Comparison of ENCODE assay signal across 9 cellular contexts in genomic region chr14:70257526-70257925, GRCh38.
DNase-seq lines count a peak whose midpoint lies in the region; ATAC-seq and TF ChIP-seq lines count a peak whose summit lies in the region.
"Had no signal": no experiment of that assay in that cellular context is flagged by ENCODE, and none has a peak within 500 bp of the region (broad histone marks: within the 10 kb centered on the region; RNA-seq: fewer than 3 reads in every experiment).

No MANE protein-coding gene starts in this region.

- H3K9me3 Mint-ChIP-seq in memory B cell: peaks cover 3% of the 10 kb centered on the region

- ATAC-seq in HCT116: peak; percentile 93
- peak; percentile 32 for ATAC-seq in memory B cell (ENCODE audit: low read depth)
- no peak for ATAC-seq in HG02571 (IDR thresholded peaks at IDR 0.05; ENCODE audit: unreplicated experiment)

- BruUV-seq in HCT116 (replicated peaks; lab: Mats Ljungman, UMichigan): no TSS peak

- CTCF ChIA-PET in HCT116 (lab: Charles Lee): interaction anchor here (1.0 to 1.2 kb wide), 2 partner anchors 35 to 170 kb away, joined by 3 read pairs; no protein-coding TSS in a partner anchor

- peak; percentile 37 to 85 (median 83); a peak in 5 of 6 replicates for TF ChIP-seq CTCF in HCT116 (IDR thresholded peaks at IDR 0.05 in 2 of 3, conservative IDR thresholded peaks at IDR 0.05 in 1 of 3; ENCODE audit: borderline replicate concordance in 1 of 3, insufficient read depth in 1 of 3, low read depth in 2 of 3, low read length in 2 of 3)

- H3K4me1 ChIP-seq in HCT116 (ENCODE audit: control insufficient read depth in 1 of 2, insufficient read depth in 2 of 2, low read length in 2 of 2): peaks cover 0 to 4% of the 10 kb centered on the region in 2 experiments; a peak in 1 of 4 replicates

- H3K4me3 ChIP-seq in HCT116 (replicated peaks in 1 of 2; ENCODE audit: low read depth in 1 of 2, low read length in 2 of 2): no peak overlapping the region
- no peak overlapping the region for H3K4me3 ChIP-seq in MG63

- no peak overlapping the region for H3K27ac ChIP-seq in HCT116 (ENCODE audit: low read depth, low read length)

- no peaks in the 10 kb centered on the region for H3K79me2 ChIP-seq in HCT116 (ENCODE audit: insufficient read depth, low read length)

- TF ChIP-seq RAD21 in HCT116 (IDR thresholded peaks at IDR 0.05; ENCODE audit: low read depth): peak; percentile 55

- H3K9me2 ChIP-seq in HCT116 (ENCODE audit: insufficient read depth): no peaks in the 10 kb centered on the region

- intact Hi-C loops in HCT116 (cut with micrococcal nuclease): loop anchor here (1.0 to 2.0 kb wide), 2 partner anchors 171 to 211 kb away; no protein-coding TSS in a partner anchor

- no peaks in the 10 kb centered on the region for H3K36me3 Mint-ChIP-seq in memory B cell

- no peak overlapping the region for H3K4me3 Mint-ChIP-seq in memory B cell

- no peak overlapping the region for H3K4me2 ChIP-seq in HCT116 (ENCODE audit: low read length)

- RAD21 ChIA-PET in HCT116 (lab: Charles Lee; ENCODE audit: low non-redundant PET in 1 of 2, low total read pairs in 2 of 2, uncharacterized antibody in 2 of 2, unreplicated experiment in 2 of 2): no interaction called here

- H2AFZ ChIP-seq in HCT116 (ENCODE audit: low read depth, low read length, poor library complexity, severe bottlenecking): peak overlapping the region; percentile 68

- in situ Hi-C loops in SK-MEL-5 (cut with HindIII; ENCODE audit: low pct_unique_long_range_greater_than_20kb, low sequenced_read_pairs): no loop called here

- no peaks in the 10 kb centered on the region for H3K27me3 ChIP-seq in HCT116 (ENCODE audit: insufficient read depth, low read length)
- no peaks in the 10 kb centered on the region for H3K27me3 ChIP-seq in MG63

- no peak overlapping the region for H3K27ac Mint-ChIP-seq in memory B cell

- DNase-seq in NCI-H2029 treated with DMSO at 0.1 percent for 48 hours (lab: John Stamatoyannopoulos, UW) (peak; percentile 6), NCI-H2029 (lab: John Stamatoyannopoulos, UW) (no peak), HCT116 (ENCODE audit: low read depth, low spot score) (peak; percentile 60), SK-MEL-5 (ENCODE audit: low read depth, low spot score) (peak; percentile 70), memory B cell (ENCODE audit: low spot score in 2 of 2) (no peak), MG63 (no peak)
- no peak for DNase-seq in activated effector memory CD4-positive, alpha-beta T cell treated with Interleukin-2 at 50 U/mL for 16 hours
- DNase-seq: SHP77 had no signal

- peaks cover 4% of the 10 kb centered on the region for H3K4me1 Mint-ChIP-seq in memory B cell

- no peak overlapping the region for H3K9ac ChIP-seq in HCT116 (ENCODE audit: low read length)

- H3K36me3 ChIP-seq in HCT116 (ENCODE audit: control insufficient read depth in 1 of 2, insufficient read depth in 2 of 2, low read length in 2 of 2) (no peaks in the 10 kb centered on the region), MG63 (no peaks in the 10 kb centered on the region)

- no peaks in the 10 kb centered on the region for H4K20me1 ChIP-seq in HCT116 (ENCODE audit: insufficient read depth)

- POLR2A ChIA-PET in HCT116 (lab: Charles Lee): no interaction called here

- H3K27me3 Mint-ChIP-seq in memory B cell: peaks cover 33% of the 10 kb centered on the region

- no peak for TF ChIP-seq POLR2A in HCT116 (IDR thresholded peaks at IDR 0.05; ENCODE audit: borderline replicate concordance, extremely low read depth, insufficient read depth, insufficient read length)

- H3K9me3 ChIP-seq in HCT116 (ENCODE audit: control insufficient read depth in 1 of 2, insufficient read depth in 1 of 2, low read depth in 1 of 2, low read length in 2 of 2) (no peaks in the 10 kb centered on the region), MG63 (no peaks in the 10 kb centered on the region)

TF ChIP-seq in HCT116, 20 proteins besides CTCF, POLR2A, EP300 and RAD21:
- TF ChIP-seq EZH2 (IDR thresholded peaks at IDR 0.05) (no peak), FOSL1 (IDR thresholded peaks at IDR 0.05; ENCODE audit: low read depth) (no peak)
- TF ChIP-seq, protein P1, sequence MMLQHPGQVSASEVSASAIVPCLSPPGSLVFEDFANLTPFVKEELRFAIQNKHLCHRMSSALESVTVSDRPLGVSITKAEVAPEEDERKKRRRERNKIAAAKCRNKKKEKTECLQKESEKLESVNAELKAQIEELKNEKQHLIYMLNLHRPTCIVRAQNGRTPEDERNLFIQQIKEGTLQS (IDR thresholded peaks at IDR 0.05): no peak

Comparison
In these comparisons a context has a peak if more than half of its experiments do, and no peak if none do; other contexts are left out.
1. DNase-seq: peak in NCI-H2029 treated with DMSO at 0.1 percent for 48 hours (single experiment), HCT116 (single experiment) and SK-MEL-5 (single experiment); none in NCI-H2029 (single experiment), memory B cell (0 of 2), activated effector memory CD4-positive, alpha-beta T cell treated with Interleukin-2 at 50 U/mL for 16 hours (single experiment) and MG63 (single experiment).